ENCODE assay signal across 10 cellular contexts in the genomic region with DNA sequence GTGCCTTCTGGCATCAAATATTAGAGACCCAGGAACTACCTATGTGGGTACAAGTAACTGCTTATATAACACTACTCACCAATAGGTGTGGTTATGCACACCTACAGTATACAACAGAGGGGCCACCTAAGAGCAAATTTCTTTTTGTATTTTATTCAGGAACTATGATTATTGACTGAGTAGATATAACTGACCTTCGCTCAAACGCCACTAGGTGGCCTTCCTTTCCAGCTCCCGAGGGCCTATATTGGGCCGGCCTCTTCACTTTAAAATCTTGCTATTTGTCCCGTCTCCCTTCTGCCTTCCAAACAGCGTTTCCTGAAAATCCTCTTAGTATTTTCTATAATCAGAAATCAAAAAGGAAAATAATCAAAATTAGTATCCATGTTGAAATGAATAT. TPM values are rescaled to one million over a fixed set of nuclear protein-coding genes. Genes with fewer than 3 reads are reported as not detected.
DNase-seq lines count a peak whose midpoint lies in the region; ATAC-seq and TF ChIP-seq lines count a peak whose summit lies in the region.
"Had no signal": no experiment of that assay in that cellular context is flagged by ENCODE, and none has a peak within 500 bp of the region (broad histone marks: within the 10 kb centered on the region; RNA-seq: fewer than 3 reads in every experiment).

No MANE protein-coding gene starts in this region.

- no peaks in the 10 kb centered on the region for H3K27me3 Mint-ChIP-seq in GM23338 (ENCODE audit: insufficient read depth, low read depth, poor library complexity)
- H3K27me3 Mint-ChIP-seq: CD4-positive, alpha-beta T cell had no signal

- H3K9me3 Mint-ChIP-seq in GM23338, result peaks cover 13% of the 10 kb centered on the region

- H3K9me3 ChIP-seq in WERI-Rb-1 (ENCODE audit: severe bottlenecking), result no peaks in the 10 kb centered on the region

- H3F3A ChIP-seq in GM23338 (replicated peaks; ENCODE audit: low read depth), result no peaks in the 10 kb centered on the region

- H3K4me1 Mint-ChIP-seq in GM23338, result no peaks in the 10 kb centered on the region

- no peaks in the 10 kb centered on the region for H3K36me3 ChIP-seq in GM23338 (ENCODE audit: insufficient read depth)
- no peaks in the 10 kb centered on the region for H3K36me3 ChIP-seq in WERI-Rb-1

- H3K79me2 ChIP-seq in GM23338 (replicated peaks; ENCODE audit: insufficient read depth), result no peaks in the 10 kb centered on the region

- DNase-seq in AG08395 (ENCODE audit: low spot score), result peak; percentile 32
- DNase-seq in GM23338 (ENCODE audit: low spot score), result peak; percentile 45
- DNase-seq in WERI-Rb-1, result no peak
- DNase-seq in islet precursor cell, result peak; percentile 51
- DNase-seq in activated T-cell treated with anti-CD3 and anti-CD28 coated beads for 4 hours, result no peak
- no peak for DNase-seq in T-helper 9 cell
- DNase-seq in NCI-H446 treated with DMSO at 0.1 percent for 48 hours (lab: John Stamatoyannopoulos, UW), result no peak
- DNase-seq in NCI-H1417 treated with DMSO at 0.1 percent for 48 hours (lab: John Stamatoyannopoulos, UW), result no peak
- DNase-seq: activated CD4-positive, alpha-beta T cell treated with anti-CD3 and anti-CD28 coated beads, Interleukin-2, amount 50 U/mL, for 4 hours; CD4-positive, alpha-beta T cell had no signal

- no peak overlapping the region for H2AFZ ChIP-seq in GM23338

- peak; percentile 62 for ATAC-seq in GM23338

- H3K4me2 ChIP-seq in GM23338, result no peak overlapping the region

- H3K4me1 ChIP-seq in GM23338 (ENCODE audit: insufficient read depth), result no peaks in the 10 kb centered on the region

- no peaks in the 10 kb centered on the region for H3K9me2 ChIP-seq in GM23338 (ENCODE audit: insufficient read depth)

- H3K27me3 ChIP-seq in GM23338 (ENCODE audit: insufficient read depth) (no peaks in the 10 kb centered on the region), WERI-Rb-1 (ENCODE audit: insufficient read depth, low read depth, severe bottlenecking) (peaks cover 35% of the 10 kb centered on the region)

- H3K36me3 Mint-ChIP-seq in GM23338 (ENCODE audit: low read depth), result peaks cover 11% of the 10 kb centered on the region; the same call in 1 of the 3 replicates

- no peak overlapping the region for H3K27ac ChIP-seq in GM23338 (ENCODE audit: low read depth)
- no peak overlapping the region for H3K27ac ChIP-seq in WERI-Rb-1

- no peak overlapping the region for H3K4me3 ChIP-seq in GM23338
- H3K4me3 ChIP-seq in WERI-Rb-1 (ENCODE audit: low read depth, low read length), result no peak overlapping the region

- no peak overlapping the region for H3K27ac Mint-ChIP-seq in GM23338
- H3K27ac Mint-ChIP-seq: CD4-positive, alpha-beta T cell had no signal

- TF ChIP-seq CTCF in GM23338 (conservative IDR thresholded peaks at IDR 0.05; ENCODE audit: low read depth in 2 of 2) (peak; percentile 57 to 65), WERI-Rb-1 (IDR thresholded peaks at IDR 0.05; ENCODE audit: low read depth, low read length) (peak; percentile 38)

- no peak overlapping the region for H3K4me3 Mint-ChIP-seq in GM23338
- H3K4me3 Mint-ChIP-seq: CD4-positive, alpha-beta T cell had no signal

- H4K20me1 ChIP-seq in GM23338 (replicated peaks; ENCODE audit: insufficient read depth), result no peaks in the 10 kb centered on the region

TF ChIP-seq in GM23338, 12 proteins besides CTCF, POLR2A, EP300 and RAD21:
- TF ChIP-seq NANOG (IDR thresholded peaks at IDR 0.05; ENCODE audit: borderline replicate concordance) (no peak), EZH2 (IDR thresholded peaks at IDR 0.05; ENCODE audit: low read depth, unreplicated experiment) (no peak), STAT1 (IDR thresholded peaks at IDR 0.05; ENCODE audit: unreplicated experiment) (no peak), EZH2phosphoT487 (IDR thresholded peaks at IDR 0.05; ENCODE audit: unreplicated experiment) (no peak)
- TF ChIP-seq, protein P1, sequence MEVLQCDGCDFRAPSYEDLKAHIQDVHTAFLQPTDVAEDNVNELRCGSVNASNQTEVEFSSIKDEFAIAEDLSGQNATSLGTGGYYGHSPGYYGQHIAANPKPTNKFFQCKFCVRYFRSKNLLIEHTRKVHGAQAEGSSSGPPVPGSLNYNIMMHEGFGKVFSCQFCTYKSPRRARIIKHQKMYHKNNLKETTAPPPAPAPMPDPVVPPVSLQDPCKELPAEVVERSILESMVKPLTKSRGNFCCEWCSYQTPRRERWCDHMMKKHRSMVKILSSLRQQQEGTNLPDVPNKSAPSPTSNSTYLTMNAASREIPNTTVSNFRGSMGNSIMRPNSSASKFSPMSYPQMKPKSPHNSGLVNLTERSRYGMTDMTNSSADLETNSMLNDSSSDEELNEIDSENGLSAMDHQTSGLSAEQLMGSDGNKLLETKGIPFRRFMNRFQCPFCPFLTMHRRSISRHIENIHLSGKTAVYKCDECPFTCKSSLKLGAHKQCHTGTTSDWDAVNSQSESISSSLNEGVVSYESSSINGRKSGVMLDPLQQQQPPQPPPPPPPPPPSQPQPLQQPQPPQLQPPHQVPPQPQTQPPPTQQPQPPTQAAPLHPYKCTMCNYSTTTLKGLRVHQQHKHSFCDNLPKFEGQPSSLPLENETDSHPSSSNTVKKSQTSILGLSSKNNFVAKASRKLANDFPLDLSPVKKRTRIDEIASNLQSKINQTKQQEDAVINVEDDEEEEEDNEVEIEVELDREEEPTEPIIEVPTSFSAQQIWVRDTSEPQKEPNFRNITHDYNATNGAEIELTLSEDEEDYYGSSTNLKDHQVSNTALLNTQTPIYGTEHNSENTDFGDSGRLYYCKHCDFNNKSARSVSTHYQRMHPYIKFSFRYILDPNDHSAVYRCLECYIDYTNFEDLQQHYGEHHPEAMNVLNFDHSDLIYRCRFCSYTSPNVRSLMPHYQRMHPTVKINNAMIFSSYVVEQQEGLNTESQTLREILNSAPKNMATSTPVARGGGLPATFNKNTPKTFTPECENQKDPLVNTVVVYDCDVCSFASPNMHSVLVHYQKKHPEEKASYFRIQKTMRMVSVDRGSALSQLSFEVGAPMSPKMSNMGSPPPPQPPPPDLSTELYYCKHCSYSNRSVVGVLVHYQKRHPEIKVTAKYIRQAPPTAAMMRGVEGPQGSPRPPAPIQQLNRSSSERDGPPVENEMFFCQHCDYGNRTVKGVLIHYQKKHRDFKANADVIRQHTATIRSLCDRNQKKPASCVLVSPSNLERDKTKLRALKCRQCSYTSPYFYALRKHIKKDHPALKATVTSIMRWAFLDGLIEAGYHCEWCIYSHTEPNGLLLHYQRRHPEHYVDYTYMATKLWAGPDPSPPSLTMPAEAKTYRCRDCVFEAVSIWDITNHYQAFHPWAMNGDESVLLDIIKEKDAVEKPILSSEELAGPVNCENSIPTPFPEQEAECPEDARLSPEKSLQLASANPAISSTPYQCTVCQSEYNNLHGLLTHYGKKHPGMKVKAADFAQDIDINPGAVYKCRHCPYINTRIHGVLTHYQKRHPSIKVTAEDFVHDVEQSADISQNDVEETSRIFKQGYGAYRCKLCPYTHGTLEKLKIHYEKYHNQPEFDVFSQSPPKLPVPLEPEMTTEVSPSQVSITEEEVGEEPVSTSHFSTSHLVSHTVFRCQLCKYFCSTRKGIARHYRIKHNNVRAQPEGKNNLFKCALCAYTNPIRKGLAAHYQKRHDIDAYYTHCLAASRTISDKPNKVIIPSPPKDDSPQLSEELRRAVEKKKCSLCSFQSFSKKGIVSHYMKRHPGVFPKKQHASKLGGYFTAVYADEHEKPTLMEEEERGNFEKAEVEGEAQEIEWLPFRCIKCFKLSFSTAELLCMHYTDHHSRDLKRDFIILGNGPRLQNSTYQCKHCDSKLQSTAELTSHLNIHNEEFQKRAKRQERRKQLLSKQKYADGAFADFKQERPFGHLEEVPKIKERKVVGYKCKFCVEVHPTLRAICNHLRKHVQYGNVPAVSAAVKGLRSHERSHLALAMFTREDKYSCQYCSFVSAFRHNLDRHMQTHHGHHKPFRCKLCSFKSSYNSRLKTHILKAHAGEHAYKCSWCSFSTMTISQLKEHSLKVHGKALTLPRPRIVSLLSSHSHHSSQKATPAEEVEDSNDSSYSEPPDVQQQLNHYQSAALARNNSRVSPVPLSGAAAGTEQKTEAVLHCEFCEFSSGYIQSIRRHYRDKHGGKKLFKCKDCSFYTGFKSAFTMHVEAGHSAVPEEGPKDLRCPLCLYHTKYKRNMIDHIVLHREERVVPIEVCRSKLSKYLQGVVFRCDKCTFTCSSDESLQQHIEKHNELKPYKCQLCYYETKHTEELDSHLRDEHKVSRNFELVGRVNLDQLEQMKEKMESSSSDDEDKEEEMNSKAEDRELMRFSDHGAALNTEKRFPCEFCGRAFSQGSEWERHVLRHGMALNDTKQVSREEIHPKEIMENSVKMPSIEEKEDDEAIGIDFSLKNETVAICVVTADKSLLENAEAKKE (CRISPR knock-in tag; IDR thresholded peaks at IDR 0.05), result no peak
- TF ChIP-seq, protein P2, sequence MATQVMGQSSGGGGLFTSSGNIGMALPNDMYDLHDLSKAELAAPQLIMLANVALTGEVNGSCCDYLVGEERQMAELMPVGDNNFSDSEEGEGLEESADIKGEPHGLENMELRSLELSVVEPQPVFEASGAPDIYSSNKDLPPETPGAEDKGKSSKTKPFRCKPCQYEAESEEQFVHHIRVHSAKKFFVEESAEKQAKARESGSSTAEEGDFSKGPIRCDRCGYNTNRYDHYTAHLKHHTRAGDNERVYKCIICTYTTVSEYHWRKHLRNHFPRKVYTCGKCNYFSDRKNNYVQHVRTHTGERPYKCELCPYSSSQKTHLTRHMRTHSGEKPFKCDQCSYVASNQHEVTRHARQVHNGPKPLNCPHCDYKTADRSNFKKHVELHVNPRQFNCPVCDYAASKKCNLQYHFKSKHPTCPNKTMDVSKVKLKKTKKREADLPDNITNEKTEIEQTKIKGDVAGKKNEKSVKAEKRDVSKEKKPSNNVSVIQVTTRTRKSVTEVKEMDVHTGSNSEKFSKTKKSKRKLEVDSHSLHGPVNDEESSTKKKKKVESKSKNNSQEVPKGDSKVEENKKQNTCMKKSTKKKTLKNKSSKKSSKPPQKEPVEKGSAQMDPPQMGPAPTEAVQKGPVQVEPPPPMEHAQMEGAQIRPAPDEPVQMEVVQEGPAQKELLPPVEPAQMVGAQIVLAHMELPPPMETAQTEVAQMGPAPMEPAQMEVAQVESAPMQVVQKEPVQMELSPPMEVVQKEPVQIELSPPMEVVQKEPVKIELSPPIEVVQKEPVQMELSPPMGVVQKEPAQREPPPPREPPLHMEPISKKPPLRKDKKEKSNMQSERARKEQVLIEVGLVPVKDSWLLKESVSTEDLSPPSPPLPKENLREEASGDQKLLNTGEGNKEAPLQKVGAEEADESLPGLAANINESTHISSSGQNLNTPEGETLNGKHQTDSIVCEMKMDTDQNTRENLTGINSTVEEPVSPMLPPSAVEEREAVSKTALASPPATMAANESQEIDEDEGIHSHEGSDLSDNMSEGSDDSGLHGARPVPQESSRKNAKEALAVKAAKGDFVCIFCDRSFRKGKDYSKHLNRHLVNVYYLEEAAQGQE (IDR thresholded peaks at IDR 0.05; ENCODE audit: unreplicated experiment), result no peak

RNA-seq across cellular contexts. Expression of a gene that starts 19.9 kb away (rescaled TPM):
- total RNA-seq in GM23338 (2014; rRNA removed; shearing (Covaris generic)), result 3.0 and 3.1 TPM in 2 replicates
- polyA plus RNA-seq in GM23338 (2016; fragmentation: Nextera tagmentation; extraction: Ambion mirVana), result 1.8 and 2.8 TPM in 2 replicates
- total RNA-seq: CD4-positive, alpha-beta T cell had no signal

Comparison
In these comparisons a context has a peak if more than half of its experiments do, and no peak if none do; other contexts are left out.
1. DNase-seq: peak in AG08395 (single experiment), GM23338 (single experiment) and islet precursor cell (single experiment); none in WERI-Rb-1 (single experiment), activated T-cell treated with anti-CD3 and anti-CD28 coated beads for 4 hours (single experiment), T-helper 9 cell (single experiment), NCI-H446 treated with DMSO at 0.1 percent for 48 hours (single experiment) and NCI-H1417 treated with DMSO at 0.1 percent for 48 hours (single experiment).